8 cellular contexts compared by ENCODE assay signal in the genomic region with DNA sequence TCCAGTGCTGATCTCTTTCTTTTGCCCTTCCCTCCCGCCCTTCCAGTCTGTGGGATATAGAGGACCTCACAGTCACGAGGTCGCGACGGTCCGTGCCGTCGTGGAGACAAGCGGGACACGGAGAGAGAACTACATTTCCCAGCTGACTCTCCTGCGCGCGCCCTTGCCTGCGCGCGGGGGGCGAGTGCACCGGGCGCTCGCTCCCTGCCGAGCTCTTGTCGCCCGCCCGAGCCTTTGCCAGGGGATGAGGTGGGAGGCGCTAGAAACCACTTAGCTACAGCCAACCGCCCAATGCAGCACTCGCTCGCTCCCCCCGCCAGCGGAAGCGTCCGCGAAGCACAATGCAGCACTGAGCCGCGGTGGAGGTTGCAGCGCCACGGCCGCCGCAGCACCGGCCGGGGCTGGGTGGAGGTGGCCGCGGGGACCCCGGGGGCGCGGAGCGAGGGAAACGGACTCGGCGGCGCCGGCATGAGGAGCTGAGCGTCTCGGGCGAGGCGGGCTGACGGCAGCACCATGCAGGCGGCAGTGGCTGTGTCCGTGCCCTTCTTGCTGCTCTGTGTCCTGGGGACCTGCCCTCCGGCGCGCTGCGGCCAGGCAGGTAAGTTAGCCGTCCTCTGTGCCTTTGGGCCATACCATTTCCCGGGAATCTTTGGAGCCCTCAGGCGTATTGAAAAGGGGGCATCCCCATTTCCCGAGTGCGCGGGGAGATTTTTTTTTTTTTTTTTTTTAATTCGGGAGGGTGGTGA. TPM values are rescaled to one million over a fixed set of nuclear protein-coding genes. Genes with fewer than 3 reads are reported as not detected.
A peak's percentile ranks its signal among the peaks of the same experiment; 100 is the strongest.
DNase-seq lines count a peak whose midpoint lies in the region; ATAC-seq, FAIRE-seq and TF ChIP-seq lines count a peak whose summit lies in the region.

A gene with protein sequence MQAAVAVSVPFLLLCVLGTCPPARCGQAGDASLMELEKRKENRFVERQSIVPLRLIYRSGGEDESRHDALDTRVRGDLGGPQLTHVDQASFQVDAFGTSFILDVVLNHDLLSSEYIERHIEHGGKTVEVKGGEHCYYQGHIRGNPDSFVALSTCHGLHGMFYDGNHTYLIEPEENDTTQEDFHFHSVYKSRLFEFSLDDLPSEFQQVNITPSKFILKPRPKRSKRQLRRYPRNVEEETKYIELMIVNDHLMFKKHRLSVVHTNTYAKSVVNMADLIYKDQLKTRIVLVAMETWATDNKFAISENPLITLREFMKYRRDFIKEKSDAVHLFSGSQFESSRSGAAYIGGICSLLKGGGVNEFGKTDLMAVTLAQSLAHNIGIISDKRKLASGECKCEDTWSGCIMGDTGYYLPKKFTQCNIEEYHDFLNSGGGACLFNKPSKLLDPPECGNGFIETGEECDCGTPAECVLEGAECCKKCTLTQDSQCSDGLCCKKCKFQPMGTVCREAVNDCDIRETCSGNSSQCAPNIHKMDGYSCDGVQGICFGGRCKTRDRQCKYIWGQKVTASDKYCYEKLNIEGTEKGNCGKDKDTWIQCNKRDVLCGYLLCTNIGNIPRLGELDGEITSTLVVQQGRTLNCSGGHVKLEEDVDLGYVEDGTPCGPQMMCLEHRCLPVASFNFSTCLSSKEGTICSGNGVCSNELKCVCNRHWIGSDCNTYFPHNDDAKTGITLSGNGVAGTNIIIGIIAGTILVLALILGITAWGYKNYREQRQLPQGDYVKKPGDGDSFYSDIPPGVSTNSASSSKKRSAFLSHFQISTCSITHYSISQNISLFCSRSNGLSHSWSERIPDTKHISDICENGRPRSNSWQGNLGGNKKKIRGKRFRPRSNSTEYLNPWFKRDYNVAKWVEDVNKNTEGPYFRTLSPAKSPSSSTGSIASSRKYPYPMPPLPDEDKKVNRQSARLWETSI (plus strand): TSS at position 299 of the 746 bp plus-strand sequence. CDS start 215 bp downstream, at position 514.

- no peaks in the 10 kb centered on the region for H3K9me3 Mint-ChIP-seq in Calu3 (ENCODE audit: low read depth, unreplicated experiment)
- H3K9me3 Mint-ChIP-seq in endothelial cell (ENCODE audit: unreplicated experiment): no peaks in the 10 kb centered on the region

- H3K4me1 Mint-ChIP-seq in Calu3 (ENCODE audit: low read depth, unreplicated experiment) (no peaks in the 10 kb centered on the region), endothelial cell (ENCODE audit: unreplicated experiment) (no peaks in the 10 kb centered on the region)

- no peak within 1 kb of the TSS for H3K27ac Mint-ChIP-seq in Calu3 (ENCODE audit: unreplicated experiment)
- no peak within 1 kb of the TSS for H3K27ac Mint-ChIP-seq in endothelial cell (ENCODE audit: unreplicated experiment)

- H3K27me3 Mint-ChIP-seq in Calu3 (ENCODE audit: unreplicated experiment): peaks cover 17% of the 10 kb centered on the region
- H3K27me3 Mint-ChIP-seq in endothelial cell (ENCODE audit: unreplicated experiment): no peaks in the 10 kb centered on the region

- intact Hi-C loops in Calu3 (cut with micrococcal nuclease; ENCODE audit: unreplicated experiment): no loop called here

- peak; percentile 95 for ATAC-seq in GM21381 (IDR thresholded peaks at IDR 0.05; ENCODE audit: unreplicated experiment)

- H3K36me3 Mint-ChIP-seq in Calu3 (ENCODE audit: insufficient read depth, unreplicated experiment) (peaks cover 10% of the 10 kb centered on the region), endothelial cell (ENCODE audit: low read depth, unreplicated experiment) (peaks cover 3% of the 10 kb centered on the region)

- peak; percentile 78 for DNase-seq in Calu3
- peak; percentile 60 for DNase-seq in HTR-8/SVneo (ENCODE audit: insufficient read length, low spot score)
- DNase-seq in NOMO-1 treated with dmso at 0.1 percent for 144 hours (lab: John Stamatoyannopoulos, UW; ENCODE audit: unreplicated experiment): peak; percentile 97
- peak; percentile 69 for DNase-seq in activated CD8-positive, alpha-beta memory T cell treated with anti-CD3 and anti-CD28 coated beads, Interleukin-2, amount 50 U/mL, for 24 hours (ENCODE audit: extremely low read depth)
- peak; percentile 90 for DNase-seq in endothelial cell (ENCODE audit: low spot score)
- DNase-seq in middle frontal gyrus (ENCODE audit: extremely low spot score, low spot score): peak; percentile 93
- DNase-seq in stimulated activated CD8-positive, alpha-beta memory T cell treated with anti-CD3 and anti-CD28 coated beads, Interleukin-2, amount 100 ng/mL, for 1 hour (ENCODE audit: low read depth in 2 of 2): peak; percentile 68 to 73

- CTCF ChIA-PET in Calu3 (lab: Charles Lee): interaction anchor here (0.7 to 1.3 kb wide), 5 partner anchors 12 to 461 kb away, joined by 3 to 7 read pairs (median 4); no protein-coding TSS in a partner anchor

- FAIRE-seq in HTR-8/SVneo (lab: Jason Lieb, UNC): peak; percentile 71

- BruUV-seq in Calu3 (replicated peaks; lab: Mats Ljungman, UMichigan): no TSS peak

- TF ChIP-seq CTCF in Calu3 (IDR thresholded peaks at IDR 0.05; ENCODE audit: unreplicated experiment) (no peak), endothelial cell (IDR thresholded peaks at IDR 0.05; ENCODE audit: unreplicated experiment) (no peak)

- H3K4me3 Mint-ChIP-seq in Calu3 (ENCODE audit: low read depth, unreplicated experiment) (peak within 1 kb of the TSS; percentile 74), endothelial cell (ENCODE audit: unreplicated experiment) (peak within 1 kb of the TSS; percentile 91)

RNA-seq across cellular contexts. Expression of the gene that starts here (rescaled TPM):
- total RNA-seq in Calu3 (2022): 3.0 and 3.2 TPM in 2 replicates
- 14.6 TPM for total RNA-seq in endothelial cell (ENCODE audit: unreplicated experiment)

Comparison
In these comparisons a context has a peak if more than half of its experiments do, and no peak if none do; other contexts are left out.
1. Peak in every context shown above with its lines: DNase-seq and ATAC-seq.